Comparison of ENCODE assay signal across 18 cellular contexts in genomic region chr3:98894791-98895576, GRCh38.
"Had no signal": no experiment of that assay in that cellular context is flagged by ENCODE, and none has a peak within 500 bp of the region (broad histone marks: within the 10 kb centered on the region; RNA-seq: fewer than 3 reads in every experiment).

No MANE protein-coding gene starts in this region.

- DNase-seq: activated B cell treated with CpG ODN at 0.5 μM for 24 hours; activated CD4-positive, alpha-beta T cell treated with anti-CD3 and anti-CD28 coated beads, Interleukin-2, amount 10 ng/mL, durations not matched to agents 24 days and 14 days; activated naive CD4-positive, alpha-beta T cell treated with anti-CD3 and anti-CD28 coated beads for 36 hours; body of pancreas; foreskin keratinocyte; heart right ventricle; islet precursor cell; naive B cell; right cardiac atrium; stimulated activated CD4-positive, alpha-beta T cell treated with anti-CD3 and anti-CD28 coated beads, Interleukin-1b, Interleukin-23, amount 100 ng/mL, for 48 hours; T-helper 2 cell; tibial artery; uterus had no signal

- H3K9me3 Mint-ChIP-seq: activated B cell treated with CpG ODN at 0.5 μM for 24 hours; activated CD4-positive, alpha-beta T cell treated with anti-CD3 and anti-CD28 coated beads, Interleukin-2, amount 10 ng/mL, durations not matched to agents 24 days and 14 days; activated naive CD4-positive, alpha-beta T cell treated with anti-CD3 and anti-CD28 coated beads for 36 hours; activated T-helper 1 cell treated with anti-CD3 and anti-CD28 coated beads, Interleukin-12 subunit alpha, Interleukin-12 subunit beta, Interleukin-2, Interleukin-4 antibody, amounts not matched to agents 30 ng/mL and 10 ng/mL and 1 ng/mL, durations not matched to agents 14 hours and 24 hours and 36 hours; dendritic cell treated with granulocyte-macrophage colony-stimulating factor and Interleukin-4, amounts not matched to agents 40 ng/mL and 50 ng/mL, for 4 days; mesothelial cell of epicardium; naive B cell; stimulated activated memory B cell treated with anti-CD40 and anti-IgM and Interleukin-4, amounts not matched to agents 10 μg/mL and 1 μg/mL and 100 μg/mL, for 72 hours had no signal

- H3K27ac Mint-ChIP-seq: activated B cell treated with CpG ODN at 0.5 μM for 24 hours; activated CD4-positive, alpha-beta T cell treated with anti-CD3 and anti-CD28 coated beads, Interleukin-2, amount 10 ng/mL, durations not matched to agents 24 days and 14 days; activated naive CD4-positive, alpha-beta T cell treated with anti-CD3 and anti-CD28 coated beads for 36 hours; activated T-helper 1 cell treated with anti-CD3 and anti-CD28 coated beads, Interleukin-12 subunit alpha, Interleukin-12 subunit beta, Interleukin-2, Interleukin-4 antibody, amounts not matched to agents 30 ng/mL and 10 ng/mL and 1 ng/mL, durations not matched to agents 14 hours and 24 hours and 36 hours; dendritic cell treated with granulocyte-macrophage colony-stimulating factor and Interleukin-4, amounts not matched to agents 40 ng/mL and 50 ng/mL, for 4 days; mesothelial cell of epicardium; naive B cell; stimulated activated memory B cell treated with anti-CD40 and anti-IgM and Interleukin-4, amounts not matched to agents 10 μg/mL and 1 μg/mL and 100 μg/mL, for 72 hours had no signal

- H3K4me1 Mint-ChIP-seq: activated B cell treated with CpG ODN at 0.5 μM for 24 hours; activated CD4-positive, alpha-beta T cell treated with anti-CD3 and anti-CD28 coated beads, Interleukin-2, amount 10 ng/mL, durations not matched to agents 24 days and 14 days; naive B cell; stimulated activated memory B cell treated with anti-CD40 and anti-IgM and Interleukin-4, amounts not matched to agents 10 μg/mL and 1 μg/mL and 100 μg/mL, for 72 hours had no signal

- ATAC-seq: body of pancreas; stimulated activated memory B cell treated with anti-CD40 and anti-IgM and Interleukin-4, amounts not matched to agents 10 μg/mL and 1 μg/mL and 100 μg/mL, for 72 hours had no signal

- H3K9me3 ChIP-seq: body of pancreas, esophagus muscularis mucosa, heart right ventricle, tibial artery, uterus had no signal

- H3K27me3 Mint-ChIP-seq: naive B cell had no signal

- H3K4me3 ChIP-seq: body of pancreas, esophagus muscularis mucosa, heart right ventricle, tibial artery, uterus had no signal

- H3K36me3 Mint-ChIP-seq: mesothelial cell of epicardium; naive B cell; stimulated activated memory B cell treated with anti-CD40 and anti-IgM and Interleukin-4, amounts not matched to agents 10 μg/mL and 1 μg/mL and 100 μg/mL, for 72 hours had no signal

- H3K4me3 Mint-ChIP-seq: activated B cell treated with CpG ODN at 0.5 μM for 24 hours; activated CD4-positive, alpha-beta T cell treated with anti-CD3 and anti-CD28 coated beads, Interleukin-2, amount 10 ng/mL, durations not matched to agents 24 days and 14 days; activated naive CD4-positive, alpha-beta T cell treated with anti-CD3 and anti-CD28 coated beads for 36 hours; activated T-helper 1 cell treated with anti-CD3 and anti-CD28 coated beads, Interleukin-12 subunit alpha, Interleukin-12 subunit beta, Interleukin-2, Interleukin-4 antibody, amounts not matched to agents 30 ng/mL and 10 ng/mL and 1 ng/mL, durations not matched to agents 14 hours and 24 hours and 36 hours; dendritic cell treated with granulocyte-macrophage colony-stimulating factor and Interleukin-4, amounts not matched to agents 40 ng/mL and 50 ng/mL, for 4 days; mesothelial cell of epicardium; naive B cell; stimulated activated memory B cell treated with anti-CD40 and anti-IgM and Interleukin-4, amounts not matched to agents 10 μg/mL and 1 μg/mL and 100 μg/mL, for 72 hours had no signal

- H3K27me3 ChIP-seq: body of pancreas, esophagus muscularis mucosa, foreskin keratinocyte, heart right ventricle, tibial artery, uterus had no signal

- H3K27ac ChIP-seq: body of pancreas, esophagus muscularis mucosa, foreskin keratinocyte, tibial artery, uterus had no signal

- H3K36me3 ChIP-seq: esophagus muscularis mucosa, heart right ventricle, tibial artery, uterus had no signal
